3 cellular contexts compared by ENCODE assay signal in the genomic region with DNA sequence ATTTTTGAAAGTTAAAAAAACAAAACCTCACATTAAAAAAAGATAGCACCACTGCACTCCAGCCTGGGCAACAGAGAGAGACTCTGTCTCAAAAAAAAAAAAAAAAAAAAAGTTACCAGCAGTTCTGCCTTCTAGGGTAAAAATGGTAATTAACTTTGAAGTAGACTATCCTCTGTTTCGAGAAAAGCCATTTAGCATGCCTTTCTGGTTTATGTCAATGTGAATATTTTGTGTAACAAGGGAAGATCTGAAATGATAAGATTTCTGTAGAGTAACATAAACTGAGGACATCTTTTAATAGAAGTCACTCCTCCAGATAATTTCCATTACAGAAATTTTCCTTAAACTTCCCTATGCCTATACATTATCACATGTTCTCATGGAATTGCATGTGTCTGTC.
"Had no signal": no experiment of that assay in that cellular context is flagged by ENCODE, and none has a peak within 500 bp of the region (broad histone marks: within the 10 kb centered on the region; RNA-seq: fewer than 3 reads in every experiment).

No MANE protein-coding gene starts in this region.

- ATAC-seq: GM12878 had no signal

- DNase-seq: GDM1, GF-D8 had no signal

- H3K4me3 ChIP-seq: GM12878 had no signal
